Comparison of ENCODE assay signal across 11 cellular contexts in genomic region chr5:174793076-174793475, GRCh38.
"Had no signal": no experiment of that assay in that cellular context is flagged by ENCODE, and none has a peak within 500 bp of the region (broad histone marks: within the 10 kb centered on the region; RNA-seq: fewer than 3 reads in every experiment).

No MANE protein-coding gene starts in this region.

- H3K27ac ChIP-seq: coronary artery, gastrocnemius medialis, left lung, neutrophil, tibial artery had no signal

- H3K9me3 ChIP-seq: gastrocnemius medialis, left lung, neutrophil, tibial artery had no signal

- H3K27ac Mint-ChIP-seq: activated naive CD4-positive, alpha-beta T cell treated with anti-CD3 and anti-CD28 coated beads, Interleukin-2, amount 10 ng/mL, durations not matched to agents 7 days and 5 days; activated naive CD8-positive, alpha-beta T cell treated with anti-CD3 and anti-CD28 coated beads, Interleukin-2, amount 50 U/mL, for 24 hours; naive B cell; progenitor cell of endocrine pancreas; T-helper 1 cell treated with Interleukin-12 subunit alpha and Interleukin-12 subunit beta and Interleukin-4 antibody, amounts not matched to agents 30 μg/mL and 1 μg/mL, for 36 hours had no signal

- H3K9me3 Mint-ChIP-seq: activated naive CD4-positive, alpha-beta T cell treated with anti-CD3 and anti-CD28 coated beads, Interleukin-2, amount 10 ng/mL, durations not matched to agents 7 days and 5 days; activated naive CD8-positive, alpha-beta T cell treated with anti-CD3 and anti-CD28 coated beads, Interleukin-2, amount 50 U/mL, for 24 hours; central memory CD8-positive, alpha-beta T cell; T-helper 1 cell treated with Interleukin-12 subunit alpha and Interleukin-12 subunit beta and Interleukin-4 antibody, amounts not matched to agents 30 μg/mL and 1 μg/mL, for 36 hours had no signal

- H3K4me3 Mint-ChIP-seq: activated naive CD4-positive, alpha-beta T cell treated with anti-CD3 and anti-CD28 coated beads, Interleukin-2, amount 10 ng/mL, durations not matched to agents 7 days and 5 days; activated naive CD8-positive, alpha-beta T cell treated with anti-CD3 and anti-CD28 coated beads, Interleukin-2, amount 50 U/mL, for 24 hours; central memory CD8-positive, alpha-beta T cell; naive B cell; T-helper 1 cell treated with Interleukin-12 subunit alpha and Interleukin-12 subunit beta and Interleukin-4 antibody, amounts not matched to agents 30 μg/mL and 1 μg/mL, for 36 hours had no signal

- DNase-seq: naive B cell had no signal

- H3K36me3 Mint-ChIP-seq: activated naive CD4-positive, alpha-beta T cell treated with anti-CD3 and anti-CD28 coated beads, Interleukin-2, amount 10 ng/mL, durations not matched to agents 7 days and 5 days had no signal

- H3K36me3 ChIP-seq: gastrocnemius medialis, left lung, neutrophil, tibial artery had no signal

- H3K4me3 ChIP-seq: coronary artery, left lung, tibial artery had no signal

- H3K4me1 Mint-ChIP-seq: activated naive CD8-positive, alpha-beta T cell treated with anti-CD3 and anti-CD28 coated beads, Interleukin-2, amount 50 U/mL, for 24 hours; central memory CD8-positive, alpha-beta T cell had no signal

- H3K4me1 ChIP-seq: left lung had no signal
